Comparison of ENCODE assay signal across 9 cellular contexts in the genomic region with DNA sequence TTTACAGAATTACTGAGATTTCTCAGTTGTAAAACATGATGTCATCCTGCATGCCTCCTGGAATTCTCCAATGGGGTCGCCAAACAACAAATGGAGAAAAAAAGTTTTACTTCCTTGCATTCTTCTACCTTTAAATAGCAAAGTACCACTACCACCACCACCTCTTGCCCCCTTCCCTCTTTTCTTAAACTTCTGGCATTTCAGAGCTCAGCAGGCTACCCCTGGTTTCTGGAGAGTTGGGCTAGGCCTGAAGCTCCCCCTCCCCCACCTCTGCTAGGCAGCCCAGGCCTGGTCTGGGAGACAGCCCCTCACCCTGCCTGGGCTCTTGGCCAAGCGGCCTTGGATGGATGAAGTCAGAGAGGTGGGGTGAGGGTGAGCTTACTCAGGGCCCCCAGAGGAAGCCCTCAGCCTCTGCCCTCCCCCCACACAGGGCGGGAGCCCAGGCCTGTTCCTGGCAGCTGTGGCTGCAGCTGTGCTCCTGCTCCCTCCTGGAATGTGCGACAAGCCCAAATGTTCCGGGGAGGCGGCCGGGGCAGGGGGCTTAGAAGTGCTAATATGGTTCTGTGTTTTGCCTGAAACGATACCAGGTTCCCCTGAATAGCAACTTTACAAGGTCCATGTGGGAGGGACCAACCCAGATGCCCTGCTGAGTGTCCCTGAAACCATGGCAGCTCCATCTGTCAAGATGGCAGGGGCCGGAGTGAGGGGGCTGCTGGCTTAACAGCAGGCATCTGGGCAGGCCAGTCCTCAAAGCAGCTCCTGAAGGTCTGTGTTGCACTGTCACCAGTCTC. TPM values are rescaled to one million over a fixed set of nuclear protein-coding genes. Genes with fewer than 3 reads are reported as not detected.
A peak's percentile ranks its signal among the peaks of the same experiment; 100 is the strongest.
DNase-seq lines count a peak whose midpoint lies in the region; ATAC-seq and TF ChIP-seq lines count a peak whose summit lies in the region.
"Had no signal": no experiment of that assay in that cellular context is flagged by ENCODE, and none has a peak within 500 bp of the region (broad histone marks: within the 10 kb centered on the region; RNA-seq: fewer than 3 reads in every experiment).

No MANE protein-coding gene starts in this region.

- H3K36me3 ChIP-seq in A673 (ENCODE audit: insufficient read depth, low read length, poor library complexity, severe bottlenecking) = no peaks in the 10 kb centered on the region
- peaks cover 11% of the 10 kb centered on the region for H3K36me3 ChIP-seq in NT2/D1 (ENCODE audit: insufficient read depth, insufficient read length, low read length)

- TF ChIP-seq CTCF in A673 (conservative IDR thresholded peaks at IDR 0.05; ENCODE audit: low read depth, low read length) = no peak
- TF ChIP-seq CTCF in nephron (IDR thresholded peaks at IDR 0.05; ENCODE audit: unreplicated experiment in 3 of 3) = no peak

- H3K4me3 Mint-ChIP-seq in nephron = peak overlapping the region; percentile 30 to 80 (median 31)
- no peak overlapping the region for H3K4me3 Mint-ChIP-seq in activated naive CD8-positive, alpha-beta T cell treated with anti-CD3 and anti-CD28 coated beads, Interleukin-2, amount 50 U/mL, for 24 hours
- H3K4me3 Mint-ChIP-seq: CD8-positive, alpha-beta T cell had no signal

- no peak for ATAC-seq in activated naive CD8-positive, alpha-beta T cell treated with anti-CD3 and anti-CD28 coated beads, Interleukin-2, amount 50 U/mL, for 24 hours
- no peak for ATAC-seq in HG02610 (IDR thresholded peaks at IDR 0.05; ENCODE audit: unreplicated experiment)
- ATAC-seq: CD8-positive, alpha-beta T cell had no signal

- H3K27me3 Mint-ChIP-seq in nephron (ENCODE audit: low read depth) = no peaks in the 10 kb centered on the region
- H3K27me3 Mint-ChIP-seq in activated naive CD8-positive, alpha-beta T cell treated with anti-CD3 and anti-CD28 coated beads, Interleukin-2, amount 50 U/mL, for 24 hours = no peaks in the 10 kb centered on the region

- no TSS peak for BruUV-seq in A673 (replicated peaks; lab: Mats Ljungman, UMichigan)

- intact Hi-C loops in A673 (cut with micrococcal nuclease; ENCODE audit: unreplicated experiment) = no loop called here

- no peak overlapping the region for H3K4me3 ChIP-seq in A673 (ENCODE audit: low read depth, low read length, poor library complexity, severe bottlenecking)
- no peak overlapping the region for H3K4me3 ChIP-seq in NT2/D1 (ENCODE audit: insufficient read length, low read depth)

- peaks cover 6% of the 10 kb centered on the region for H3K4me1 ChIP-seq in A673 (ENCODE audit: insufficient read depth, low read length, poor library complexity, severe bottlenecking)
- peaks cover 18% of the 10 kb centered on the region for H3K4me1 ChIP-seq in NT2/D1 (ENCODE audit: insufficient read depth, insufficient read length)

- DNase-seq in A673 (ENCODE audit: low spot score) (no peak), NT2/D1 (ENCODE audit: low read depth, low spot score) (peak; percentile 96), fibroblast of peridontal ligament (ENCODE audit: extremely low read depth) (peak; percentile 60), HUDEP-2 (lab: John Stamatoyannopoulos, UW; ENCODE audit: unreplicated experiment in 76 of 76) (no peak), LoVo (ENCODE audit: low spot score) (no peak)
- no peak for DNase-seq in activated naive CD8-positive, alpha-beta T cell treated with anti-CD3 and anti-CD28 coated beads, Interleukin-2, amount 50 U/mL, for 24 hours
- DNase-seq: CD8-positive, alpha-beta T cell had no signal

- CTCF ChIA-PET in A673 (lab: Charles Lee) = no interaction called here

- POLR2A ChIA-PET in A673 (lab: Charles Lee; ENCODE audit: low non-redundant PET) = no interaction called here

- H3K27ac ChIP-seq in A673 (ENCODE audit: low read depth, low read length, poor library complexity, severe bottlenecking) = peak overlapping the region; percentile 52

- H3K9me3 ChIP-seq in A673 (ENCODE audit: low read depth, low read length, poor library complexity, severe bottlenecking) (no peaks in the 10 kb centered on the region), NT2/D1 (ENCODE audit: insufficient read depth, low read length) (no peaks in the 10 kb centered on the region)

- H3K9ac ChIP-seq in NT2/D1 (ENCODE audit: insufficient read length, low read depth) = peak overlapping the region; percentile 4

- peaks cover 2% of the 10 kb centered on the region for H3K9me3 Mint-ChIP-seq in nephron
- H3K9me3 Mint-ChIP-seq in activated naive CD8-positive, alpha-beta T cell treated with anti-CD3 and anti-CD28 coated beads, Interleukin-2, amount 50 U/mL, for 24 hours = no peaks in the 10 kb centered on the region
- H3K9me3 Mint-ChIP-seq: CD8-positive, alpha-beta T cell had no signal

- H3K4me1 Mint-ChIP-seq in nephron = peaks cover 77% of the 10 kb centered on the region
- H3K4me1 Mint-ChIP-seq in activated naive CD8-positive, alpha-beta T cell treated with anti-CD3 and anti-CD28 coated beads, Interleukin-2, amount 50 U/mL, for 24 hours = peaks cover 12% of the 10 kb centered on the region

- H3K27ac Mint-ChIP-seq in nephron = peak overlapping the region; percentile 99 to 100 (median 100)
- no peak overlapping the region for H3K27ac Mint-ChIP-seq in activated naive CD8-positive, alpha-beta T cell treated with anti-CD3 and anti-CD28 coated beads, Interleukin-2, amount 50 U/mL, for 24 hours

- peaks cover 9% of the 10 kb centered on the region for H3K36me3 Mint-ChIP-seq in nephron (ENCODE audit: low read depth)
- H3K36me3 Mint-ChIP-seq in activated naive CD8-positive, alpha-beta T cell treated with anti-CD3 and anti-CD28 coated beads, Interleukin-2, amount 50 U/mL, for 24 hours (ENCODE audit: low read depth) = peaks cover 2% of the 10 kb centered on the region

- H3K27me3 ChIP-seq in A673 (replicated peaks; ENCODE audit: insufficient read depth, low read depth, low read length, poor library complexity) (no peaks in the 10 kb centered on the region), NT2/D1 (ENCODE audit: insufficient read depth, insufficient read length) (no peaks in the 10 kb centered on the region)

RNA-seq across cellular contexts. Expression of a gene that starts 5.9 kb away (rescaled TPM):
- total RNA-seq in A673 (2021) = not detected in 2 replicates

RNA-seq across cellular contexts. Expression of a gene that starts 26.7 kb away (rescaled TPM):
- 5.0 and 6.9 TPM in 2 replicates for total RNA-seq in A673 (2021)

RNA-seq across cellular contexts. Expression of a gene that starts 27.5 kb away (rescaled TPM):
- 195 and 226 TPM in 2 replicates for total RNA-seq in A673 (2021)

Comparison
In these comparisons a context has a peak if more than half of its experiments do, and no peak if none do; other contexts are left out.
1. DNase-seq: peak in NT2/D1 (single experiment) and fibroblast of peridontal ligament (single experiment); none in A673 (single experiment), HUDEP-2 (0 of 76), activated naive CD8-positive, alpha-beta T cell treated with anti-CD3 and anti-CD28 coated beads, Interleukin-2, amount 50 U/mL, for 24 hours (single experiment) and LoVo (single experiment).